In the genomic region with DNA sequence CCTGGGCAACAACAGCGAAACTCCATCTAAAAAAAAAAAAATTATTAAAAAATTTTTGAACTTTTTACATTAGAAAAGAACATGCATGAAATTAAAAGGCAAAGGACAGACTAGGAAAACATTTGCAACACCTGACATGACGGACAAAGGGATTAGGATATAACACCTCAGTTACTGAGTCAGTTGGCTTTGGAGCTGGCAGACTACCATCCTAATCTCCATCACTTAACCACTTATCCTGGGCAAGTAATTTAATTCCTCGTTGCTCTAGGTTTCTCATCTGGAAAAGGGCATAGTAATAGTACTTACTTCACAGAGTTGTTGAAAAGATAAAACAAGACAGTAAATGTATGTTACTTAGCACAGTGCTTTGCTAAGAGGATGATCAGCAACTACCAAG, we compare ENCODE assay signal across 28 cellular contexts.
"Had no signal": no experiment of that assay in that cellular context is flagged by ENCODE, and none has a peak within 500 bp of the region (broad histone marks: within the 10 kb centered on the region; RNA-seq: fewer than 3 reads in every experiment).

No MANE protein-coding gene starts in this region.

- H3K27me3 ChIP-seq: left lung, neural progenitor cell, neutrophil, ovary, right atrium auricular region, right lobe of liver, stomach, testis, thyroid gland, transverse colon, upper lobe of left lung, vagina had no signal

- H3K4me1 ChIP-seq: lower lobe of right lung, neural progenitor cell, right atrium auricular region, stomach, transverse colon, vagina had no signal

- H3K4me3 ChIP-seq: left lung, lower lobe of right lung, neural progenitor cell, ovary, right atrium auricular region, right lobe of liver, skin epidermis, stomach, testis, thyroid gland, transverse colon, upper lobe of left lung, vagina had no signal

- DNase-seq: hippocampal formation; immature natural killer cell; kidney; left colon; left lung; lower lobe of right lung; mammary epithelial cell; mesenchymal stem cell; naive thymus-derived CD8-positive, alpha-beta T cell; occipital lobe; ovary; right lobe of liver; stimulated activated CD4-positive, alpha-beta T cell treated with anti-CD3 and anti-CD28 coated beads, Interleukin-12 subunit alpha, Interleukin-12 subunit beta, amount 100 ng/mL, for 4 hours; stimulated activated CD4-positive, alpha-beta T cell treated with anti-CD3 and anti-CD28 coated beads, Interleukin-15, amount 100 ng/mL, for 24 hours; stimulated activated CD4-positive, alpha-beta T cell treated with anti-CD3 and anti-CD28 coated beads, Interleukin-2, amount 100 ng/mL, for 24 hours; stimulated activated CD4-positive, alpha-beta T cell treated with anti-CD3 and anti-CD28 coated beads, Interleukin-4, amount 100 ng/mL, for 1 hour; stimulated activated naive B cell treated with anti-CD40 and anti-IgM and Interleukin-4, amounts not matched to agents 10 μg/mL and 1 μg/mL and 100 μg/mL, for 72 hours; stimulated activated naive CD8-positive, alpha-beta T cell treated with anti-CD3 and anti-CD28 coated beads, Interleukin-15, Interleukin-2, amounts not matched to agents 100 U/mL and 50 U/mL, for 24 hours; stomach; testis; thyroid gland; transverse colon; upper lobe of left lung had no signal

- H3K4me2 ChIP-seq: neural progenitor cell had no signal

- H2AFZ ChIP-seq: neural progenitor cell had no signal

- H3K27ac ChIP-seq: left lung, lower lobe of right lung, neural progenitor cell, neutrophil, ovary, right atrium auricular region, right lobe of liver, skin epidermis, stomach, testis, thyroid gland, transverse colon, upper lobe of left lung, vagina had no signal

- H3K36me3 ChIP-seq: neural progenitor cell, ovary had no signal

- H3K9me3 ChIP-seq: left lung, lower lobe of right lung, neutrophil, ovary, right atrium auricular region, right lobe of liver, stomach, testis, thyroid gland, transverse colon, upper lobe of left lung, vagina had no signal

- ATAC-seq: left colon; left lung; lower lobe of right lung; naive thymus-derived CD8-positive, alpha-beta T cell; right lobe of liver; stimulated activated naive B cell treated with anti-CD40 and anti-IgM and Interleukin-4, amounts not matched to agents 10 μg/mL and 1 μg/mL and 100 μg/mL, for 72 hours; stimulated activated naive CD8-positive, alpha-beta T cell treated with anti-CD3 and anti-CD28 coated beads, Interleukin-15, Interleukin-2, amounts not matched to agents 100 U/mL and 50 U/mL, for 24 hours had no signal
